In the genomic region with DNA sequence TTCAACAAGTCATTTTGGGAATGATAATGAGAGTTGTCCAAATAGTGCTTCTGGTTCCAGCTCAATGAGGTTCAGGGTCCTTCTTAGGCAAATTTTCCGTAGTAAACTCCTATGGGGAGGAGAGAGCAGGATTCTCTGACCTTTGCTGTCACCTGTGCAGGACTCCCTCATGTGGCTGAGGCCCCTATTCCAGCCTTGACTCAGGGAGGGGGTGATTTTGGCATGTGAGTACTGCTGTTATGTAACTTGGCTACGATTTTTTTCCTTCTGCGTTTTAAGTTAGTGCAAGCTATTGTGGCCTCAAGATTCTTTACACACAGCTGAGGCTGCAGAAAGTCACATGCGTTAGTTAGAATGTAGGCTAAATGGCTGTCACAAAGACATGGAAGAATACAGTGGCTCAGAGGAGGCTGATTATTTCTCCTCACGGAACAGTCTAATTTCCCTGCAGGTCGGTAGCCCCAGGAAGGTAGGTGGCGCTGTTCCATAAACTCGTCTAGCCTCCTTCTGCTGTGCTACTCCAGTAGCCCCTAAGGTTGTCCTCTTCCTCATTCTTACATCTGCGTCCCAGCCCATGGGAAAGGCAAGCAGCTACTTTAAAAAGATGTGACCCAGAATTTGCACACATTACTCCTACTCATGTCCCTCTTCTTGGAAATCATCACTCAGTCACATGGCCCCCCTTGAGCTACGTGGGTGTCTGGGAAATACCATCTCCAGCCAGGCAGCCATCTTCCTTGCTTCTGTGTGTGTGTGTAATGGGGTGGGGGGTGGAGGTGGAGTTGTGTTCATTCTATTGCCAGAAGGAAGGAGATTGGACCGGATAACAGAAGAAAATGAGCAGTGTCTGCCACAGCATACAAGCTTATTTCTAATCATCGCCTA, we compare ENCODE assay signal across 10 cellular contexts.
DNase-seq lines count a peak whose midpoint lies in the region; FAIRE-seq and TF ChIP-seq lines count a peak whose summit lies in the region.
"Had no signal": no experiment of that assay in that cellular context is flagged by ENCODE, and none has a peak within 500 bp of the region (broad histone marks: within the 10 kb centered on the region; RNA-seq: fewer than 3 reads in every experiment).

No MANE protein-coding gene starts in this region.

- no peaks in the 10 kb centered on the region for H3K36me3 ChIP-seq in bronchial epithelial cell (ENCODE audit: control insufficient read depth, insufficient read depth, low read length)

- no peak for FAIRE-seq in bronchial epithelial cell (lab: Jason Lieb, UNC)

- no peak overlapping the region for H3K4me3 ChIP-seq in bronchial epithelial cell (ENCODE audit: low read depth, low read length)

- peaks cover 11% of the 10 kb centered on the region for H3K9me3 Mint-ChIP-seq in nephron progenitor cell

- DNase-seq in GM13977 (ENCODE audit: low spot score): no peak
- peak; percentile 72 for DNase-seq in HT-29 (ENCODE audit: low spot score)
- DNase-seq in bronchial epithelial cell (ENCODE audit: low read depth): no peak
- no peak for DNase-seq in nephron progenitor cell
- no peak for DNase-seq in mesenteric fat pad (ENCODE audit: low spot score)
- DNase-seq in hepatic stellate cell (ENCODE audit: low spot score): no peak
- no peak for DNase-seq in HuH-7.5 (ENCODE audit: low spot score)
- no peak for DNase-seq in GM03348 (ENCODE audit: low spot score)
- DNase-seq: activated effector memory CD4-positive, alpha-beta T cell treated with anti-CD3 and anti-CD28 coated beads, Interleukin-2, amount 50 U/mL, for 16 hours; NCI-H774 had no signal

- no peaks in the 10 kb centered on the region for H3K27me3 Mint-ChIP-seq in nephron progenitor cell (ENCODE audit: low read depth, poor library complexity)

- peak overlapping the region; percentile 8 for H3K4me3 Mint-ChIP-seq in nephron progenitor cell

- H3K27ac Mint-ChIP-seq in nephron progenitor cell: peak overlapping the region; percentile 17

- no peaks in the 10 kb centered on the region for H3K27me3 ChIP-seq in bronchial epithelial cell (ENCODE audit: control insufficient read depth, insufficient read depth, low read length)

- peaks cover 70% of the 10 kb centered on the region for H3K4me1 Mint-ChIP-seq in nephron progenitor cell

- in situ Hi-C loops in GM13977 (cut with MboI; ENCODE audit: low pct_unique_long_range_greater_than_20kb, low sequenced_read_pairs, unreplicated experiment): no loop called here

- TF ChIP-seq CTCF in GM13977 (IDR thresholded peaks at IDR 0.05; ENCODE audit: extremely low read depth, insufficient read depth, missing control alignments) (peak; percentile 27), bronchial epithelial cell (IDR thresholded peaks at IDR 0.05; ENCODE audit: insufficient read depth, low read length, severe bottlenecking) (peak; percentile 48), nephron progenitor cell (IDR thresholded peaks at IDR 0.05) (no peak)

- peaks cover 8% of the 10 kb centered on the region for H3K36me3 Mint-ChIP-seq in nephron progenitor cell (ENCODE audit: low read depth)
